In genomic region chr9:137263506-137263905, GRCh38 we compare ENCODE assay signal across 3 cellular contexts.
TF ChIP-seq lines count a peak whose summit lies in the region.

No MANE protein-coding gene starts in this region.

TF ChIP-seq in IMR-90, 13 proteins besides CTCF, POLR2A, EP300 and RAD21:
- TF ChIP-seq RFX5 (IDR thresholded peaks at IDR 0.05; ENCODE audit: low read depth, low read length) (no peak), MXI1 (IDR thresholded peaks at IDR 0.05; ENCODE audit: borderline replicate concordance, low read depth, low read length) (no peak), NFE2L2 (IDR thresholded peaks at IDR 0.05; ENCODE audit: low read depth, low read length) (no peak), CHD1 (IDR thresholded peaks at IDR 0.05; ENCODE audit: low read depth, low read length) (no peak), FOS (IDR thresholded peaks at IDR 0.05; ENCODE audit: low read depth, low read length) (no peak), RCOR1 (IDR thresholded peaks at IDR 0.05; ENCODE audit: insufficient replicate concordance, low read length) (no peak), USF2 (IDR thresholded peaks at IDR 0.05; ENCODE audit: low read depth, low read length) (no peak), BHLHE40 (IDR thresholded peaks at IDR 0.05; ENCODE audit: low read depth, low read length) (no peak), MAZ (IDR thresholded peaks at IDR 0.05; ENCODE audit: borderline replicate concordance, low read depth, low read length) (no peak), MAFK (IDR thresholded peaks at IDR 0.05; ENCODE audit: low read depth, low read length) (no peak), ELK1 (IDR thresholded peaks at IDR 0.05; ENCODE audit: borderline replicate concordance, low read depth, low read length) (no peak)

TF ChIP-seq in K562, 482 proteins besides CTCF, POLR2A, EP300 and RAD21:
- TF ChIP-seq ZC3H4 (CRISPR knock-in tag; IDR thresholded peaks at IDR 0.05; ENCODE audit: borderline replicate concordance) = no peak
- 0 out of 2 replicates have a peak, but pooled peaks have one; percentile 9 for TF ChIP-seq RBFOX2 (IDR thresholded peaks at IDR 0.05; ENCODE audit: low read depth, low read length)
- no peak for TF ChIP-seq ZNF589 (CRISPR knock-in tag; IDR thresholded peaks at IDR 0.05; ENCODE audit: low read depth)
- no peak for TF ChIP-seq ZBTB8A (IDR thresholded peaks at IDR 0.05; ENCODE audit: partially characterized antibody)
- TF ChIP-seq EP400 (IDR thresholded peaks at IDR 0.05) = no peak

TF ChIP-seq in liver, 16 proteins besides CTCF, POLR2A, EP300 and RAD21:
- TF ChIP-seq JUND (IDR thresholded peaks at IDR 0.05) (no peak), HNF4A (conservative IDR thresholded peaks at IDR 0.05) (peak; percentile 10 to 30), MAX (IDR thresholded peaks at IDR 0.05) (no peak), FOXA1 (IDR thresholded peaks at IDR 0.05) (no peak)
